Comparison of ENCODE assay signal across 22 cellular contexts in genomic region chr12:95784886-95785285, GRCh38. TPM values are rescaled to one million over a fixed set of nuclear protein-coding genes. Genes with fewer than 3 reads are reported as not detected.
"Had no signal": no experiment of that assay in that cellular context is flagged by ENCODE, and none has a peak within 500 bp of the region (broad histone marks: within the 10 kb centered on the region; RNA-seq: fewer than 3 reads in every experiment).

No MANE protein-coding gene starts in this region.

- H3K27ac ChIP-seq: epithelial cell of prostate, gastrocnemius medialis, heart left ventricle had no signal

- H3K4me3 Mint-ChIP-seq: activated B cell treated with CpG ODN at 0.5 μM for 24 hours; activated CD8-positive, alpha-beta T cell treated with anti-CD3 and anti-CD28 coated beads, Interleukin-2, amount 10 ng/mL, durations not matched to agents 7 days and 5 days; activated naive CD4-positive, alpha-beta T cell treated with anti-CD3 and anti-CD28 coated beads, Interleukin-2, amount 50 U/mL, for 24 hours; immature natural killer cell; naive B cell; stimulated activated memory B cell treated with anti-CD40 and anti-IgM and Interleukin-4, amounts not matched to agents 10 μg/mL and 1 μg/mL and 100 μg/mL, for 72 hours had no signal

- H3K36me3 Mint-ChIP-seq: activated naive CD4-positive, alpha-beta T cell treated with anti-CD3 and anti-CD28 coated beads, Interleukin-2, amount 50 U/mL, for 24 hours; immature natural killer cell; naive B cell; stimulated activated memory B cell treated with anti-CD40 and anti-IgM and Interleukin-4, amounts not matched to agents 10 μg/mL and 1 μg/mL and 100 μg/mL, for 72 hours had no signal

- DNase-seq: activated B cell treated with CpG ODN at 0.5 μM for 24 hours; activated CD4-positive, alpha-beta T cell treated with anti-CD3 and anti-CD28 coated beads for 48 hours; activated CD8-positive, alpha-beta memory T cell treated with anti-CD3 and anti-CD28 coated beads, Interleukin-2, amount 50 U/mL, for 4 hours; activated CD8-positive, alpha-beta T cell treated with anti-CD3 and anti-CD28 coated beads, Interleukin-2, amount 10 ng/mL, durations not matched to agents 7 days and 5 days; activated effector memory CD4-positive, alpha-beta T cell treated with anti-CD3 and anti-CD28 coated beads, Interleukin-2, amount 50 U/mL, for 16 hours; activated T-cell treated with anti-CD3 and anti-CD28 coated beads, Interleukin-2, amount 50 U/mL, for 48 hours; caudate nucleus; cortex of kidney; effector memory CD4-positive, alpha-beta T cell; gastrocnemius medialis; heart left ventricle; immature natural killer cell; naive B cell; stimulated activated CD4-positive, alpha-beta T cell treated with anti-CD3 and anti-CD28 coated beads, Interleukin-2, amount 100 ng/mL, for 48 hours had no signal

- H3K27me3 ChIP-seq: adrenal gland had no signal

- H3K9me3 Mint-ChIP-seq: activated B cell treated with CpG ODN at 0.5 μM for 24 hours; activated naive CD4-positive, alpha-beta T cell treated with anti-CD3 and anti-CD28 coated beads, Interleukin-2, amount 50 U/mL, for 24 hours; immature natural killer cell; stimulated activated memory B cell treated with anti-CD40 and anti-IgM and Interleukin-4, amounts not matched to agents 10 μg/mL and 1 μg/mL and 100 μg/mL, for 72 hours had no signal

- ATAC-seq: activated CD8-positive, alpha-beta T cell treated with anti-CD3 and anti-CD28 coated beads, Interleukin-2, amount 10 ng/mL, durations not matched to agents 7 days and 5 days; gastrocnemius medialis; stimulated activated memory B cell treated with anti-CD40 and anti-IgM and Interleukin-4, amounts not matched to agents 10 μg/mL and 1 μg/mL and 100 μg/mL, for 72 hours had no signal

- FAIRE-seq: TTC549, urothelium cell line had no signal

- H3K9me3 ChIP-seq: adrenal gland, gastrocnemius medialis, heart left ventricle had no signal

- H3K4me3 ChIP-seq: adrenal gland, gastrocnemius medialis, lung had no signal

- H3K27ac Mint-ChIP-seq: activated B cell treated with CpG ODN at 0.5 μM for 24 hours; activated CD8-positive, alpha-beta T cell treated with anti-CD3 and anti-CD28 coated beads, Interleukin-2, amount 10 ng/mL, durations not matched to agents 7 days and 5 days; activated naive CD4-positive, alpha-beta T cell treated with anti-CD3 and anti-CD28 coated beads, Interleukin-2, amount 50 U/mL, for 24 hours; immature natural killer cell; naive B cell; stimulated activated memory B cell treated with anti-CD40 and anti-IgM and Interleukin-4, amounts not matched to agents 10 μg/mL and 1 μg/mL and 100 μg/mL, for 72 hours had no signal

- H3K36me3 ChIP-seq: gastrocnemius medialis had no signal

RNA-seq across cellular contexts. Expression of gene NTN4, which starts 5.7 kb away (rescaled TPM):
- total RNA-seq: activated CD8-positive, alpha-beta T cell treated with anti-CD3 and anti-CD28 coated beads, Interleukin-2, amount 10 ng/mL, durations not matched to agents 7 days and 5 days; T-helper 2 cell treated with Interferon-gamma antibody and Interleukin-4, amounts not matched to agents 100 ng/mL and 5 ng/mL, for 36 hours had no signal
- polyA plus RNA-seq: immature natural killer cell had no signal
